In the genomic region with DNA sequence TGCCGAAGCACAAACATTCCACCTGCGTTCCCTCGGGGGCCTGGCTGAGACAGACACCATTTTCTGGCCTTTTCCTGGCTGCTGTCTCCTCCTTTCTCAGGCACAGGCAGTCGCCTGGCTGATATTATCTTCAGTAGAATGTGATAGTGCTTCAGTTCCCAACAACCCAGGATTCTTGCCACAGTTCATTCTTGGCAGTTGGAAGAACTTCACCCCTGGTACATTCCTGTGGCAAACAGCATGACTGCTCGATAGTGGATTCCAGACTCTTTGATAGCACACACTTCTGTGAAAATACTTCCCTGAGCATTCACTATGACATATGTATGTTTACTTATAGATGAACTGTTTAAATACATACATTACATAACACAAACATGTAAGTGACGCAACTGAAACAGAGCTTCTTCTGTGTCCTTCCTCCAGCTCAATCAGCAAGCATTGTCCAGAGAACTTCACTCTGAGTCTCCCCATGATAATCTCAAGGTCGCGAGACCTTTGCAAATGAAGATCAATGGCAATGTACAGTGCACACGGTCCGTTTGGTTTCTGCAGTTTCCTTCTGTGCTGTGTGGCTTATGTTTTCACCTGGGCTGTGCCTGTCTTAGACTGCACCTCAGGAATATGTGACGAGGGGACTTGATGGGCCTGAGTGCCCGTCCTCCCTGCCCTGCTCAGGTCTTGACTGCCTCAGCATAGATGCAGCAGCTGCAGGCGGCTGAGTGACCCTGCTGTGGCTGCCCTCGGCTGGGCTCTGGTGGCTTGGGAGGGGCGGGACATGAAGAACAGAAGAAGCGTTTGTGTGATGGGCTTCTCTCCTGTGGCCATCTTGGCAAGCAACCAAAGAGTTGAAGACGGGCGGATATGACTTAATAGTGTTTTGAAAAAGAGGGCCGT, we compare ENCODE assay signal across 1 cellular context.
TF ChIP-seq lines count a peak whose summit lies in the region.

No MANE protein-coding gene starts in this region.

TF ChIP-seq in HepG2, 621 proteins besides CTCF, POLR2A, EP300 and RAD21 (continued from another document):
- TF ChIP-seq SNAPC4 (CRISPR knock-in tag; IDR thresholded peaks at IDR 0.05): 0 out of 2 replicates have a peak, but pooled peaks have one; percentile 16
- no peak for TF ChIP-seq ZNF713 (CRISPR knock-in tag; IDR thresholded peaks at IDR 0.05)
- no peak for TF ChIP-seq SRSF9 (IDR thresholded peaks at IDR 0.05; ENCODE audit: borderline replicate concordance, insufficient read depth, low read depth, low read length, poor library complexity, severe bottlenecking)
